1 cellular context compared by ENCODE assay signal in genomic region chr18:11908182-11909080, GRCh38.
A peak's percentile ranks its signal among the peaks of the same experiment; 100 is the strongest.
TF ChIP-seq lines count a peak whose summit lies in the region.

Gene MPPE1 (minus strand): TSS chr18:11908317. CDS start chr18:11897264, 11,053 bp downstream.

TF ChIP-seq in HepG2, 621 proteins besides CTCF, POLR2A, EP300 and RAD21 (continued from another document and continues in another):
- TF ChIP-seq HNF1B (CRISPR knock-in tag; IDR thresholded peaks at IDR 0.05) (no peak), IKZF5 (CRISPR knock-in tag; IDR thresholded peaks at IDR 0.05) (peak; percentile 61), ZNF362 (CRISPR knock-in tag; IDR thresholded peaks at IDR 0.05; ENCODE audit: borderline replicate concordance) (no peak), NFIB (CRISPR knock-in tag; IDR thresholded peaks at IDR 0.05; ENCODE audit: borderline replicate concordance) (no peak), AFF4 (CRISPR knock-in tag; IDR thresholded peaks at IDR 0.05) (no peak), ZNF546 (CRISPR knock-in tag; conservative IDR thresholded peaks at IDR 0.05) (peak; percentile 33; the same call in 1 of the 2 replicates), SSRP1 (CRISPR knock-in tag; IDR thresholded peaks at IDR 0.05) (no peak), CEBPG (CRISPR knock-in tag; IDR thresholded peaks at IDR 0.05) (no peak), TAF1 (CRISPR knock-in tag; IDR thresholded peaks at IDR 0.05) (peak; percentile 86), HMG20B (CRISPR knock-in tag; conservative IDR thresholded peaks at IDR 0.05) (no peak), GPBP1L1 (CRISPR knock-in tag; IDR thresholded peaks at IDR 0.05) (no peak), KDM1A (CRISPR knock-in tag; IDR thresholded peaks at IDR 0.05) (no peak), ZNF883 (CRISPR knock-in tag; IDR thresholded peaks at IDR 0.05; ENCODE audit: not compliant biosample characterization) (peak; percentile 75), SMAD1 (CRISPR knock-in tag; IDR thresholded peaks at IDR 0.05; ENCODE audit: borderline replicate concordance, low read depth) (no peak), ZBTB33 (CRISPR knock-in tag; IDR thresholded peaks at IDR 0.05) (no peak), FIP1L1 (IDR thresholded peaks at IDR 0.05; ENCODE audit: borderline replicate concordance, insufficient read depth, low read depth, low read length) (no peak), CSRNP2 (CRISPR knock-in tag; conservative IDR thresholded peaks at IDR 0.05; ENCODE audit: low read depth) (no peak), ZMYM3 (CRISPR knock-in tag; IDR thresholded peaks at IDR 0.05) (peak; percentile 16; the same call in 1 of the 2 replicates), KLF9 (CRISPR knock-in tag; IDR thresholded peaks at IDR 0.05; ENCODE audit: low read depth) (no peak), AHR (CRISPR knock-in tag; IDR thresholded peaks at IDR 0.05) (no peak; the same call in 1 of the 2 replicates), ZHX2 (IDR thresholded peaks at IDR 0.05; ENCODE audit: low read depth) (no peak), ZHX2 (CRISPR knock-in tag; IDR thresholded peaks at IDR 0.05; ENCODE audit: borderline replicate concordance) (no peak), HNRNPH1 (optimal IDR thresholded peaks at IDR 0.05; ENCODE audit: low read depth, low read length) (no peak), NONO (IDR thresholded peaks at IDR 0.05) (no peak), NONO (CRISPR knock-in tag; conservative IDR thresholded peaks at IDR 0.05) (peak; percentile 39; the same call in 1 of the 2 replicates), ZNF609 (CRISPR knock-in tag; IDR thresholded peaks at IDR 0.05; ENCODE audit: borderline replicate concordance) (no peak), KMT2B (CRISPR knock-in tag; IDR thresholded peaks at IDR 0.05) (peak; percentile 70), FOXK2 (IDR thresholded peaks at IDR 0.05) (no peak), MEF2D (CRISPR knock-in tag; IDR thresholded peaks at IDR 0.05) (no peak), ATF7 (IDR thresholded peaks at IDR 0.05) (no peak), ATF7 (CRISPR knock-in tag; IDR thresholded peaks at IDR 0.05) (no peak), ZNF768 (CRISPR knock-in tag; IDR thresholded peaks at IDR 0.05) (peak; percentile 40), EED (CRISPR knock-in tag; IDR thresholded peaks at IDR 0.05) (no peak)
